25 cellular contexts compared by ENCODE assay signal in the genomic region with DNA sequence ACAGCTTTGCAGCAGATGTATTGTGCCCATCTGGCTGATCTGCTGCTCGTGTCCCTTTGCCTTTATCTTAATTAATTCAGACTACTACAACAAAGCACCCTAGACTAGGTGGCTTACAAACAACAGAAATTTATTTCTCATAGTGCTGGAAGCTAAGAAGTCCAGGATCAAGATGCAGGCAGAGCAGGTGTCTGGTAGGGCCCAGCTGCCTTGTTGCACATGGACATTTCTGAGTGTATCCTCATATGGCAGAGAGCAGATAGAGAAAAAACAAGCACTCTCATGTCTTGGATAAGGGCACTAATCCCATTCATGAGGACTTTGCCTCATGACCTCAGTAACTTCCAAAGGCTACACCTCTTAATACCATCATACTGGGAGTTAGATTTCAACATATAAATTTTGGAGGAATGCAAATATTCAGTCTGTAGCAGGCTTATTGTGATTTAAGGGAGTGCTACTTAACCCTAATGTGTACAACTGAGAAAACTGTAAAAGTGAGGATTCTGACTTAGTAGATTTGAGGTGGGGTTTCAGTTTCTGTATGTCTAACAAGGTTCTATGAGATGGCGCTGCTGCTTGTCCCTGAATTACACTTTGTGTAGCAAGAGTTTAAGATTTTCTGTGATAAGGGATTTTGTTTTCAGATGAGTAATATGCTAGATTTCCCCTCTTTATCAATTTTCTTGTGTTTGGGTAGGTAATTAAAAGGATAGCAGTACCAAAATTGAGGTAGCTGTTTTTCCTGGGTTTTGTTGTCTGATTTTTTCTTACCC.
DNase-seq lines count a peak whose midpoint lies in the region; ATAC-seq and TF ChIP-seq lines count a peak whose summit lies in the region.
"Had no signal": no experiment of that assay in that cellular context is flagged by ENCODE, and none has a peak within 500 bp of the region (broad histone marks: within the 10 kb centered on the region; RNA-seq: fewer than 3 reads in every experiment).

No MANE protein-coding gene starts in this region.

- H3K27ac Mint-ChIP-seq in stimulated activated naive CD8-positive, alpha-beta T cell treated with anti-CD3 and anti-CD28 coated beads, Interleukin-15, amount 100 ng/mL, for 72 hours = no peak overlapping the region
- H3K27ac Mint-ChIP-seq: activated naive CD8-positive, alpha-beta T cell treated with anti-CD3 and anti-CD28 coated beads for 36 hours; CD14-positive monocyte had no signal

- no peaks in the 10 kb centered on the region for H4K20me1 ChIP-seq in MM.1S (ENCODE audit: insufficient read depth, low read length)

- peak overlapping the region; percentile 74 for H3K27ac ChIP-seq in MM.1S (ENCODE audit: low read length)
- peak overlapping the region; percentile 57 for H3K27ac ChIP-seq in WERI-Rb-1
- H3K27ac ChIP-seq: dorsolateral prefrontal cortex, lower lobe of right lung, right lobe of liver had no signal

- no peaks in the 10 kb centered on the region for H3K9me2 ChIP-seq in MM.1S (replicated peaks; ENCODE audit: insufficient read depth, low read length)

- peaks cover 5% of the 10 kb centered on the region for H3K4me1 Mint-ChIP-seq in stimulated activated naive CD8-positive, alpha-beta T cell treated with anti-CD3 and anti-CD28 coated beads, Interleukin-15, amount 100 ng/mL, for 72 hours
- H3K4me1 Mint-ChIP-seq: CD14-positive monocyte, nephron had no signal

- H3K36me3 ChIP-seq in MM.1S (replicated peaks; ENCODE audit: insufficient read depth, low read length) = no peaks in the 10 kb centered on the region
- no peaks in the 10 kb centered on the region for H3K36me3 ChIP-seq in WERI-Rb-1
- H3K36me3 ChIP-seq: lower lobe of right lung, right lobe of liver had no signal

- peak overlapping the region; percentile 26; the same call in 1 of the 2 replicates for H3K9ac ChIP-seq in MM.1S (ENCODE audit: low read length)

- peak overlapping the region; percentile 37 for H2AFZ ChIP-seq in MM.1S (ENCODE audit: low read length)

- H3K4me3 Mint-ChIP-seq in stimulated activated naive CD8-positive, alpha-beta T cell treated with anti-CD3 and anti-CD28 coated beads, Interleukin-15, amount 100 ng/mL, for 72 hours = no peak overlapping the region
- H3K4me3 Mint-ChIP-seq: activated naive CD8-positive, alpha-beta T cell treated with anti-CD3 and anti-CD28 coated beads for 36 hours; CD14-positive monocyte; nephron had no signal

- H3K9me3 ChIP-seq in MM.1S (replicated peaks; ENCODE audit: insufficient read depth, low read length) (no peaks in the 10 kb centered on the region), WERI-Rb-1 (ENCODE audit: severe bottlenecking) (no peaks in the 10 kb centered on the region)
- H3K9me3 ChIP-seq: lower lobe of right lung, mucosa of descending colon, right lobe of liver had no signal

- peak overlapping the region; percentile 45 for H3K4me2 ChIP-seq in MM.1S (ENCODE audit: low read depth, low read length)

- ATAC-seq in stimulated activated naive CD8-positive, alpha-beta T cell treated with anti-CD3 and anti-CD28 coated beads, Interleukin-15, amount 100 ng/mL, for 72 hours = peak; percentile 68
- ATAC-seq in stimulated activated naive CD8-positive, alpha-beta T cell treated with anti-CD3 and anti-CD28 coated beads, Interleukin-15, Interleukin-2, amounts not matched to agents 100 U/mL and 50 U/mL, for 24 hours = no peak
- no peak for ATAC-seq in esophagus mucosa
- ATAC-seq: lower lobe of right lung, mucosa of descending colon, right lobe of liver, Right ventricle myocardium inferior had no signal

- no peak for TF ChIP-seq CTCF in MM.1S (IDR thresholded peaks at IDR 0.05; ENCODE audit: low read length)
- TF ChIP-seq CTCF in WERI-Rb-1 (IDR thresholded peaks at IDR 0.05; ENCODE audit: low read depth, low read length) = no peak

- H3K27me3 ChIP-seq in MM.1S (replicated peaks; ENCODE audit: insufficient read depth, low read length) (no peaks in the 10 kb centered on the region), WERI-Rb-1 (ENCODE audit: insufficient read depth, low read depth, severe bottlenecking) (no peaks in the 10 kb centered on the region)
- H3K27me3 ChIP-seq: dorsolateral prefrontal cortex, right lobe of liver had no signal

- H3F3A ChIP-seq in MM.1S (ENCODE audit: insufficient read depth, low read length) = peaks cover 6% of the 10 kb centered on the region

- peak in 1 of 2 donors; percentile 8 for DNase-seq in stimulated activated naive CD8-positive, alpha-beta T cell treated with anti-CD3 and anti-CD28 coated beads, Interleukin-15, amount 100 ng/mL, for 72 hours
- DNase-seq in stimulated activated naive CD8-positive, alpha-beta T cell treated with anti-CD3 and anti-CD28 coated beads, Interleukin-15, Interleukin-2, amounts not matched to agents 100 U/mL and 50 U/mL, for 24 hours = no peak
- peak; percentile 64 for DNase-seq in MM.1S
- peak; percentile 65 for DNase-seq in WERI-Rb-1
- DNase-seq in NCI-H1436 treated with DMSO at 0.1 percent for 48 hours (lab: John Stamatoyannopoulos, UW) = no peak
- DNase-seq in SKM-1 treated with dmso at 0.1 percent for 144 hours (lab: John Stamatoyannopoulos, UW; ENCODE audit: unreplicated experiment) = no peak
- DNase-seq: activated CD4-positive, CD25-positive, alpha-beta regulatory T cell treated with anti-CD3 and anti-CD28 coated beads, Interleukin-2, amount 50 U/mL, for 72 hours; activated CD8-positive, alpha-beta memory T cell treated with anti-CD3 and anti-CD28 coated beads, Interleukin-2, amount 50 U/mL, for 48 hours; activated effector memory CD4-positive, alpha-beta T cell treated with Interleukin-2 at 50 U/mL for 16 hours; activated naive CD8-positive, alpha-beta T cell treated with anti-CD3 and anti-CD28 coated beads for 36 hours; Calu3; cerebellar nuclear complex; dorsolateral prefrontal cortex; lower lobe of right lung; mucosa of descending colon; NCI-H1436; NCI-H2227 treated with DMSO at 0.1 percent for 48 hours; NCI-H774; right lobe of liver; stimulated activated CD4-positive, alpha-beta T cell treated with anti-CD3 and anti-CD28 coated beads, Interleukin-4, amount 100 ng/mL, for 4 hours; stimulated activated naive CD4-positive, alpha-beta T cell treated with Interleukin-2 at 50 U/mL for 16 hours had no signal

- no peaks in the 10 kb centered on the region for H3K27me3 Mint-ChIP-seq in stimulated activated naive CD8-positive, alpha-beta T cell treated with anti-CD3 and anti-CD28 coated beads, Interleukin-15, amount 100 ng/mL, for 72 hours
- H3K27me3 Mint-ChIP-seq: activated naive CD8-positive, alpha-beta T cell treated with anti-CD3 and anti-CD28 coated beads for 36 hours had no signal

- H3K4me3 ChIP-seq in MM.1S (ENCODE audit: low read length) = peak overlapping the region; percentile 25; the same call in 1 of the 2 replicates
- peak overlapping the region; percentile 16 for H3K4me3 ChIP-seq in WERI-Rb-1 (ENCODE audit: low read depth, low read length)
- H3K4me3 ChIP-seq: dorsolateral prefrontal cortex, lower lobe of right lung, mucosa of descending colon, right lobe of liver had no signal

- peaks cover 0 to 3% of the 10 kb centered on the region in 2 donors for H3K9me3 Mint-ChIP-seq in stimulated activated naive CD8-positive, alpha-beta T cell treated with anti-CD3 and anti-CD28 coated beads, Interleukin-15, amount 100 ng/mL, for 72 hours
- H3K9me3 Mint-ChIP-seq: nephron had no signal

- no peaks in the 10 kb centered on the region for H3K4me1 ChIP-seq in MM.1S (ENCODE audit: low read length)
- H3K4me1 ChIP-seq: lower lobe of right lung, right lobe of liver had no signal

- no peaks in the 10 kb centered on the region for H3K79me2 ChIP-seq in MM.1S (ENCODE audit: low read length)

Comparison
In these comparisons a context has a peak if more than half of its experiments do, and no peak if none do; other contexts are left out.
1. DNase-seq: peak in MM.1S (single experiment) and WERI-Rb-1 (single experiment); none in stimulated activated naive CD8-positive, alpha-beta T cell treated with anti-CD3 and anti-CD28 coated beads, Interleukin-15, Interleukin-2, amounts not matched to agents 100 U/mL and 50 U/mL, for 24 hours (single experiment), NCI-H1436 treated with DMSO at 0.1 percent for 48 hours (single experiment) and SKM-1 treated with dmso at 0.1 percent for 144 hours (single experiment).